Comparison of ENCODE assay signal across 26 cellular contexts in genomic region chr2:71667256-71668182, GRCh38.
DNase-seq lines count a peak whose midpoint lies in the region; ATAC-seq and TF ChIP-seq lines count a peak whose summit lies in the region.
"Had no signal": no experiment of that assay in that cellular context is flagged by ENCODE, and none has a peak within 500 bp of the region (broad histone marks: within the 10 kb centered on the region; RNA-seq: fewer than 3 reads in every experiment).

No MANE protein-coding gene starts in this region.

- H3F3A ChIP-seq in SK-N-SH (replicated peaks; ENCODE audit: insufficient read depth): no peaks in the 10 kb centered on the region

- H3K27me3 ChIP-seq in SK-N-SH (ENCODE audit: insufficient read depth) (no peaks in the 10 kb centered on the region; the same call in 1 of the 2 replicates), Peyer's patch (no peaks in the 10 kb centered on the region), spleen (replicated peaks in 1 of 7) (no peaks in the 10 kb centered on the region), esophagus muscularis mucosa (no peaks in the 10 kb centered on the region)
- H3K27me3 ChIP-seq: colonic mucosa, MG63, upper lobe of right lung had no signal

- H3K79me2 ChIP-seq in SK-N-SH (ENCODE audit: insufficient read depth): no peaks in the 10 kb centered on the region

- DNase-seq in SK-N-SH (peak; percentile 19), Peyer's patch (peak in 2 of 3 donors; percentile 28 to 30), islet precursor cell (peak; percentile 44), spleen (peak; percentile 54), NCI-H748 treated with DMSO at 0.1 percent for 48 hours (lab: John Stamatoyannopoulos, UW) (no peak), esophagus muscularis mucosa (ENCODE audit: extremely low spot score) (no peak)
- DNase-seq: 8988T; activated CD4-positive, alpha-beta T cell treated with anti-CD3 and anti-CD28 coated beads for 1 hour; activated naive CD4-positive, alpha-beta T cell treated with anti-CD3 and anti-CD28 coated beads for 36 hours; activated T-cell treated with anti-CD3 and anti-CD28 coated beads, Interleukin-2, amount 50 U/mL, for 1 hour; amygdala; colonic mucosa; effector memory CD4-positive, alpha-beta T cell; foreskin melanocyte; HCEC 1CT; KG1; MG63; natural killer cell; NCI-H2029 treated with DMSO at 0.1 percent for 48 hours; NCI-H345; stimulated activated CD4-positive, alpha-beta T cell treated with anti-CD3 and anti-CD28 coated beads, Interleukin-4, amount 100 ng/mL, for 1 hour; T-helper 17 cell; upper lobe of right lung had no signal

- H4K20me1 ChIP-seq in SK-N-SH (ENCODE audit: insufficient read depth): no peaks in the 10 kb centered on the region

- H3K9ac ChIP-seq in SK-N-SH: no peak overlapping the region

- TF ChIP-seq CTCF in SK-N-SH (IDR thresholded peaks at IDR 0.05): no peak
- no peak for TF ChIP-seq CTCF in Peyer's patch (IDR thresholded peaks at IDR 0.05)
- TF ChIP-seq CTCF in spleen (IDR thresholded peaks at IDR 0.05 in 8 of 11, conservative IDR thresholded peaks at IDR 0.05 in 3 of 11): no peak
- TF ChIP-seq CTCF in esophagus muscularis mucosa (IDR thresholded peaks at IDR 0.05): no peak

- no peaks in the 10 kb centered on the region for H3K9me3 ChIP-seq in SK-N-SH
- H3K9me3 ChIP-seq in Peyer's patch: no peaks in the 10 kb centered on the region
- no peaks in the 10 kb centered on the region for H3K9me3 ChIP-seq in spleen
- no peaks in the 10 kb centered on the region for H3K9me3 ChIP-seq in esophagus muscularis mucosa
- H3K9me3 ChIP-seq: colonic mucosa, MG63, upper lobe of right lung had no signal

- H3K4me2 ChIP-seq in SK-N-SH: no peak overlapping the region

- ATAC-seq in SK-N-SH treated with all-trans-retinoic acid at 6 μM for 48 hours: no peak
- no peak for ATAC-seq in HG03039 (IDR thresholded peaks at IDR 0.05; ENCODE audit: unreplicated experiment)
- ATAC-seq: esophagus mucosa, natural killer cell, T-helper 17 cell, upper lobe of right lung had no signal

- no peak for TF ChIP-seq POLR2A in Peyer's patch (IDR thresholded peaks at IDR 0.05)
- TF ChIP-seq POLR2A in spleen (IDR thresholded peaks at IDR 0.05): no peak
- TF ChIP-seq POLR2A in esophagus muscularis mucosa (IDR thresholded peaks at IDR 0.05; ENCODE audit: low read depth): no peak

- H3K4me1 ChIP-seq in SK-N-SH (ENCODE audit: control insufficient read depth in 1 of 2, insufficient read depth in 2 of 2, low read depth in 1 of 2, low read length in 1 of 2): no peaks in the 10 kb centered on the region
- no peaks in the 10 kb centered on the region for H3K4me1 ChIP-seq in Peyer's patch
- peaks cover 0 to 15% (median 5%) of the 10 kb centered on the region in 6 donors for H3K4me1 ChIP-seq in spleen
- H3K4me1 ChIP-seq in esophagus muscularis mucosa: peaks cover 0 to 3% (median 0%) of the 10 kb centered on the region in 4 donors
- H3K4me1 ChIP-seq: colonic mucosa, upper lobe of right lung had no signal

- POLR2A ChIA-PET in SK-N-SH (lab: Yijun Ruan, JAX): no interaction called here

- intact Hi-C loops in spleen (cut with DNase I; ENCODE audit: low total_unique reads): no loop called here
- intact Hi-C loops in esophagus muscularis mucosa (cut with DNase I): no loop called here

- 26% methylated on average over 10 of the region's 15 CpGs for WGBS in SK-N-SH (ENCODE audit: low lambda C conversion rate)
- 85 to 92% (median 86%) methylated on average over 13 to 15 of the region's 15 CpGs for WGBS in spleen, 5 donors
- WGBS in esophagus muscularis mucosa: 92% methylated on average over 15 of the region's 15 CpGs

- H2AFZ ChIP-seq in SK-N-SH (ENCODE audit: low read depth): no peak overlapping the region

- no peaks in the 10 kb centered on the region for H3K36me3 ChIP-seq in SK-N-SH (replicated peaks in 1 of 2; ENCODE audit: control insufficient read depth in 1 of 2, insufficient read depth in 2 of 2, low read length in 1 of 2)
- H3K36me3 ChIP-seq in Peyer's patch: no peaks in the 10 kb centered on the region
- peaks cover 0 to 96% (median 29%) of the 10 kb centered on the region in 6 donors for H3K36me3 ChIP-seq in spleen
- H3K36me3 ChIP-seq in esophagus muscularis mucosa: peaks cover 4 to 96% (median 70%) of the 10 kb centered on the region in 4 donors
- H3K36me3 ChIP-seq: colonic mucosa, MG63, upper lobe of right lung had no signal

- H3K27ac ChIP-seq in SK-N-SH (ENCODE audit: low read depth in 2 of 2, low read length in 1 of 2) (no peak overlapping the region), Peyer's patch (no peak overlapping the region), spleen (no peak overlapping the region), esophagus muscularis mucosa (replicated peaks in 1 of 4) (no peak overlapping the region)
- H3K27ac ChIP-seq: colonic mucosa, upper lobe of right lung had no signal

- CTCF ChIA-PET in SK-N-SH (lab: Yijun Ruan, JAX): no interaction called here

- H3K9me2 ChIP-seq in SK-N-SH: no peaks in the 10 kb centered on the region

- no peak for TF ChIP-seq EP300 in SK-N-SH (IDR thresholded peaks at IDR 0.05; ENCODE audit: borderline replicate concordance in 1 of 2, low read depth in 1 of 2, low read length in 1 of 2)
- TF ChIP-seq EP300 in esophagus muscularis mucosa (IDR thresholded peaks at IDR 0.05): no peak

- TF ChIP-seq RAD21 in SK-N-SH (IDR thresholded peaks at IDR 0.05; ENCODE audit: low read length): no peak

- no peak overlapping the region for H3K4me3 ChIP-seq in SK-N-SH (ENCODE audit: low read depth in 2 of 2, low read length in 1 of 2)
- H3K4me3 ChIP-seq in Peyer's patch: no peak overlapping the region
- H3K4me3 ChIP-seq in spleen: no peak overlapping the region
- H3K4me3 ChIP-seq in esophagus muscularis mucosa: no peak overlapping the region
- H3K4me3 ChIP-seq: colonic mucosa, MG63, upper lobe of right lung had no signal

TF ChIP-seq in SK-N-SH, 30 proteins besides CTCF, POLR2A, EP300 and RAD21 (continues in another document):
- TF ChIP-seq PBX3 (IDR thresholded peaks at IDR 0.05) (no peak), USF2 (IDR thresholded peaks at IDR 0.05; ENCODE audit: borderline replicate concordance, low read depth, low read length) (no peak), EZH2phosphoT487 (IDR thresholded peaks at IDR 0.05; ENCODE audit: borderline replicate concordance, low read depth) (no peak), NRF1 (IDR thresholded peaks at IDR 0.05; ENCODE audit: low read depth, low read length) (no peak), ELF1 (IDR thresholded peaks at IDR 0.05) (no peak), RFX5 (IDR thresholded peaks at IDR 0.05; ENCODE audit: low read length) (no peak), MXI1 (IDR thresholded peaks at IDR 0.05; ENCODE audit: low read depth, low read length) (no peak), MAX (IDR thresholded peaks at IDR 0.05; ENCODE audit: low read depth) (no peak), GATA2 (CRISPR knock-in tag; IDR thresholded peaks at IDR 0.05) (no peak)

TF ChIP-seq in SK-N-SH treated with all-trans-retinoic acid at 6 μM for 48 hours, 23 proteins besides CTCF, POLR2A, EP300 and RAD21:
- TF ChIP-seq ARNTL (CRISPR knock-in tag; IDR thresholded peaks at IDR 0.05; ENCODE audit: borderline replicate concordance, low read depth) (no peak), ZC3H10 (CRISPR knock-in tag; IDR thresholded peaks at IDR 0.05) (no peak), TCF4 (CRISPR knock-in tag; IDR thresholded peaks at IDR 0.05; ENCODE audit: borderline replicate concordance) (no peak), ISL1 (CRISPR knock-in tag; IDR thresholded peaks at IDR 0.05) (no peak), ZFP3 (CRISPR knock-in tag; IDR thresholded peaks at IDR 0.05) (no peak), BACH2 (CRISPR knock-in tag; IDR thresholded peaks at IDR 0.05; ENCODE audit: borderline replicate concordance) (no peak), PPARA (CRISPR knock-in tag; IDR thresholded peaks at IDR 0.05; ENCODE audit: borderline replicate concordance) (no peak), OSR1 (CRISPR knock-in tag; IDR thresholded peaks at IDR 0.05) (no peak), ESRRG (CRISPR knock-in tag; IDR thresholded peaks at IDR 0.05) (no peak)
- TF ChIP-seq, protein P1, sequence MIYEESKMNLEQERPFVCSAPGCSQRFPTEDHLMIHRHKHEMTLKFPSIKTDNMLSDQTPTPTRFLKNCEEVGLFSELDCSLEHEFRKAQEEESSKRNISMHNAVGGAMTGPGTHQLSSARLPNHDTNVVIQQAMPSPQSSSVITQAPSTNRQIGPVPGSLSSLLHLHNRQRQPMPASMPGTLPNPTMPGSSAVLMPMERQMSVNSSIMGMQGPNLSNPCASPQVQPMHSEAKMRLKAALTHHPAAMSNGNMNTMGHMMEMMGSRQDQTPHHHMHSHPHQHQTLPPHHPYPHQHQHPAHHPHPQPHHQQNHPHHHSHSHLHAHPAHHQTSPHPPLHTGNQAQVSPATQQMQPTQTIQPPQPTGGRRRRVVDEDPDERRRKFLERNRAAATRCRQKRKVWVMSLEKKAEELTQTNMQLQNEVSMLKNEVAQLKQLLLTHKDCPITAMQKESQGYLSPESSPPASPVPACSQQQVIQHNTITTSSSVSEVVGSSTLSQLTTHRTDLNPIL (CRISPR knock-in tag; IDR thresholded peaks at IDR 0.05; ENCODE audit: low read depth): no peak
- TF ChIP-seq, protein P2, sequence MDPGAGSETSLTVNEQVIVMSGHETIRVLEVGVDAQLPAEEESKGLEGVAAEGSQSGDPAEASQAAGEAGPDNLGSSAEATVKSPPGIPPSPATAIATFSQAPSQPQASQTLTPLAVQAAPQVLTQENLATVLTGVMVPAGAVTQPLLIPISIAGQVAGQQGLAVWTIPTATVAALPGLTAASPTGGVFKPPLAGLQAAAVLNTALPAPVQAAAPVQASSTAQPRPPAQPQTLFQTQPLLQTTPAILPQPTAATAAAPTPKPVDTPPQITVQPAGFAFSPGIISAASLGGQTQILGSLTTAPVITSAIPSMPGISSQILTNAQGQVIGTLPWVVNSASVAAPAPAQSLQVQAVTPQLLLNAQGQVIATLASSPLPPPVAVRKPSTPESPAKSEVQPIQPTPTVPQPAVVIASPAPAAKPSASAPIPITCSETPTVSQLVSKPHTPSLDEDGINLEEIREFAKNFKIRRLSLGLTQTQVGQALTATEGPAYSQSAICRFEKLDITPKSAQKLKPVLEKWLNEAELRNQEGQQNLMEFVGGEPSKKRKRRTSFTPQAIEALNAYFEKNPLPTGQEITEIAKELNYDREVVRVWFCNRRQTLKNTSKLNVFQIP (CRISPR knock-in tag; IDR thresholded peaks at IDR 0.05; ENCODE audit: borderline replicate concordance, low read depth): no peak
TF ChIP-seq in SK-N-SH treated with all-trans-retinoic acid at 6 μM for 48 hours: peak in this region for 0.

Comparison
In these comparisons a context has a peak if more than half of its experiments do, and no peak if none do; other contexts are left out.
1. DNase-seq: peak in SK-N-SH (single experiment), Peyer's patch (2 of 3), islet precursor cell (single experiment) and spleen (single experiment); none in NCI-H748 treated with DMSO at 0.1 percent for 48 hours (single experiment) and esophagus muscularis mucosa (single experiment).